24 cellular contexts compared by ENCODE assay signal in genomic region chr11:133146697-133147306, GRCh38.
"Had no signal": no experiment of that assay in that cellular context is flagged by ENCODE, and none has a peak within 500 bp of the region (broad histone marks: within the 10 kb centered on the region; RNA-seq: fewer than 3 reads in every experiment).

No MANE protein-coding gene starts in this region.

- DNase-seq: Kasumi-1, MM.1S, NCI-H1092 treated with DMSO at 0.1 percent for 48 hours, NCI-H1436, NCI-H187, NCI-H2029, NCI-H2081 treated with DMSO at 0.1 percent for 48 hours, NCI-H2171, NCI-H226, NCI-H446, NCI-H510A, NCI-H524 treated with DMSO at 0.1 percent for 48 hours, NCI-H69, NCI-H774, OCI-M1, PC-9, Peyer's patch, SHP77 treated with DMSO at 0.1 percent for 48 hours, SJCRH30 had no signal

- H3K36me3 Mint-ChIP-seq: IgD-negative memory B cell had no signal

- H3K4me3 ChIP-seq: K562, PC-9, Peyer's patch, SJCRH30 had no signal

- ATAC-seq: K562, Right ventricle myocardium inferior, SK-N-SH treated with all-trans-retinoic acid at 6 μM for 48 hours had no signal

- H3K27me3 ChIP-seq: Peyer's patch, SJCRH30 had no signal

- H3K9me3 ChIP-seq: Peyer's patch, SJCRH30 had no signal

- H3K4me3 Mint-ChIP-seq: IgD-negative memory B cell had no signal

- H3K4me1 ChIP-seq: Peyer's patch, SJCRH30 had no signal

- H3K27ac Mint-ChIP-seq: IgD-negative memory B cell had no signal

- H3K36me3 ChIP-seq: Peyer's patch, SJCRH30 had no signal

- H3K27ac ChIP-seq: KMS-11, PC-9, Peyer's patch, SJCRH30 had no signal

- H3K27me3 Mint-ChIP-seq: IgD-negative memory B cell had no signal

- H3K4me1 Mint-ChIP-seq: IgD-negative memory B cell had no signal
